9 cellular contexts compared by ENCODE assay signal in genomic region chr5:132778129-132778528, GRCh38. TPM values are rescaled to one million over a fixed set of nuclear protein-coding genes. Genes with fewer than 3 reads are reported as not detected.
DNase-seq lines count a peak whose midpoint lies in the region; FAIRE-seq and TF ChIP-seq lines count a peak whose summit lies in the region.
"Had no signal": no experiment of that assay in that cellular context is flagged by ENCODE, and none has a peak within 500 bp of the region (broad histone marks: within the 10 kb centered on the region; RNA-seq: fewer than 3 reads in every experiment).

No MANE protein-coding gene starts in this region.

- H2AFZ ChIP-seq in neuron (ENCODE audit: low read depth, low read length), result peak overlapping the region; percentile 96

- H3K4me3 ChIP-seq in BLaER1 (peak overlapping the region; percentile 86; the same call in 1 of the 2 replicates), LNCaP clone FGC (ENCODE audit: low read depth, low read length) (peak overlapping the region; percentile 75), endocrine pancreas (ENCODE audit: control insufficient read depth, insufficient read depth, low read length) (peak overlapping the region; percentile 79), neuron (ENCODE audit: low read length) (no peak overlapping the region)

- H3K9ac ChIP-seq in BLaER1, result no peak overlapping the region
- peak overlapping the region; percentile 75 for H3K9ac ChIP-seq in endocrine pancreas (ENCODE audit: control insufficient read depth, insufficient read depth, low read length)

- peak overlapping the region; percentile 98 for H3K4me2 ChIP-seq in BLaER1

- no peak for FAIRE-seq in frontal cortex (lab: Jason Lieb, UNC)

- H3K27ac ChIP-seq in BLaER1, result no peak overlapping the region

- no peak for DNase-seq in LNCaP clone FGC (ENCODE audit: low read depth)
- DNase-seq in frontal cortex (ENCODE audit: low spot score in 2 of 2), result no peak
- DNase-seq in germinal center (ENCODE audit: low spot score), result no peak
- no peak for DNase-seq in stimulated activated CD4-positive, alpha-beta T cell treated with anti-CD3 and anti-CD28 coated beads, Interleukin-15, amount 100 ng/mL, for 24 hours
- no peak for DNase-seq in activated CD4-positive, alpha-beta T cell treated with anti-CD3 and anti-CD28 coated beads for 1 hour
- DNase-seq: NCI-H1105 treated with DMSO at 0.1 percent for 48 hours had no signal

- no peak for TF ChIP-seq CTCF in LNCaP clone FGC (IDR thresholded peaks at IDR 0.05; ENCODE audit: control insufficient read depth, extremely low read depth, insufficient read depth)

- H3K27me3 ChIP-seq in BLaER1, result peaks cover 52% of the 10 kb centered on the region
- no peaks in the 10 kb centered on the region for H3K27me3 ChIP-seq in endocrine pancreas (ENCODE audit: control insufficient read depth, insufficient read depth, low read length)
- peaks cover 26% of the 10 kb centered on the region for H3K27me3 ChIP-seq in neuron (ENCODE audit: insufficient read depth, low read length)

- H3K36me3 ChIP-seq in BLaER1, result no peaks in the 10 kb centered on the region
- no peaks in the 10 kb centered on the region for H3K36me3 ChIP-seq in endocrine pancreas (ENCODE audit: control insufficient read depth, insufficient read depth, low read length)
- no peaks in the 10 kb centered on the region for H3K36me3 ChIP-seq in neuron (ENCODE audit: insufficient read depth, low read length)

- H3K9me3 ChIP-seq in BLaER1 (no peaks in the 10 kb centered on the region), endocrine pancreas (ENCODE audit: control insufficient read depth, low read length) (no peaks in the 10 kb centered on the region), neuron (ENCODE audit: low read length) (no peaks in the 10 kb centered on the region)

- H3K4me1 ChIP-seq in BLaER1 (peaks cover 16% of the 10 kb centered on the region), endocrine pancreas (ENCODE audit: control insufficient read depth, insufficient read depth, low read length) (peaks cover 12% of the 10 kb centered on the region), neuron (ENCODE audit: insufficient read depth, low read length) (peaks cover 14% of the 10 kb centered on the region)

- H4K20me1 ChIP-seq in BLaER1, result 0 out of 2 replicates have a peak, but pooled peaks cover 15% of the 10 kb centered on the region

RNA-seq across cellular contexts. Expression of gene SEPTIN8, which starts 1.1 kb away (rescaled TPM):
- total RNA-seq in frontal cortex, result 28.1 TPM

RNA-seq across cellular contexts. Expression of gene CCNI2, which starts 30.9 kb away (rescaled TPM):
- 1.6 TPM for total RNA-seq in frontal cortex

RNA-seq across cellular contexts. Expression of gene SOWAHA, which starts 35.0 kb away (rescaled TPM):
- 4.5 TPM for total RNA-seq in frontal cortex

RNA-seq across cellular contexts. Expression of gene KIF3A, which starts 40.8 kb away (rescaled TPM):
- total RNA-seq in frontal cortex, result 95.8 TPM

RNA-seq across cellular contexts. Expression of gene SHROOM1, which starts 52.3 kb away (rescaled TPM):
- 0.82 TPM for total RNA-seq in frontal cortex
